Comparison of ENCODE assay signal across 33 cellular contexts in the genomic region with DNA sequence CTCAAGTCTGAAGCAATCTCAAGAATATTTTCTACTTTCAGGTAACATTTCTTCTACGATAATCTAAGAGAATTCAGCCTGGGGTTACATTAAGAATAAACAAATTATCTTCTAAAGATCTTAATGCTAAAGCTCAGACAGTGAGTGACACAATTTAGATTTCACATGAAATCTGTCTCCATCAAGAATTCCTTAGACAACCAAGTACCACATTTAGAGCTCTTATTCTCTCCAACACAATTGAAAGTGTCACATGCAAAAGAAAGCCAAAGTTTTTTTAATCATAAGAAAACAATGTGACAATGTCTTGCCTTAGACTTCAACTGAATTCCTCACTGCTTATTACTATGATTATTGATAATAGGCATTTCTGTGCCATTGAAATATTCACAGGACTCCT.
"Had no signal": no experiment of that assay in that cellular context is flagged by ENCODE, and none has a peak within 500 bp of the region (broad histone marks: within the 10 kb centered on the region; RNA-seq: fewer than 3 reads in every experiment).

No MANE protein-coding gene starts in this region.

- H3K9me3 ChIP-seq: MG63 had no signal

- H3K36me3 ChIP-seq: MG63 had no signal

- DNase-seq: Karpas-422, Kasumi-1, MG63, MM.1S, MV-4-11, NCI-H1048, NCI-H1092, NCI-H1092 treated with DMSO at 0.1 percent for 48 hours, NCI-H1105, NCI-H1105 treated with DMSO at 0.1 percent for 48 hours, NCI-H1417, NCI-H1417 treated with DMSO at 0.1 percent for 48 hours, NCI-H1436, NCI-H1436 treated with DMSO at 0.1 percent for 48 hours, NCI-H146, NCI-H1694, NCI-H1694 treated with DMSO at 0.1 percent for 48 hours, NCI-H187, NCI-H187 treated with DMSO at 0.1 percent for 48 hours, NCI-H1930, NCI-H2029, NCI-H2029 treated with DMSO at 0.1 percent for 48 hours, NCI-H2081, NCI-H2081 treated with DMSO at 0.1 percent for 48 hours, NCI-H2107, NCI-H2171, NCI-H2171 treated with DMSO at 0.1 percent for 48 hours, NCI-H226, NCI-H345, NCI-H446, NCI-H446 treated with DMSO at 0.1 percent for 48 hours, NCI-H510A had no signal

- H3K9ac ChIP-seq: KMS-11 had no signal

- H3K4me3 ChIP-seq: MG63 had no signal

- H3K4me2 ChIP-seq: KMS-11 had no signal

- H3K27me3 ChIP-seq: MG63 had no signal

- H3K27ac ChIP-seq: KMS-11 had no signal
